8 cellular contexts compared by ENCODE assay signal in genomic region chr15:44738340-44738984, GRCh38. TPM values are rescaled to one million over a fixed set of nuclear protein-coding genes. Genes with fewer than 3 reads are reported as not detected.
DNase-seq lines count a peak whose midpoint lies in the region; TF ChIP-seq lines count a peak whose summit lies in the region.

No MANE protein-coding gene starts in this region.

- no peaks in the 10 kb centered on the region for H3K27me3 ChIP-seq in BJ (ENCODE audit: control insufficient read depth, insufficient read depth, low read length)
- H3K27me3 ChIP-seq in H7 (ENCODE audit: control insufficient read depth, insufficient read depth, low read length), result no peaks in the 10 kb centered on the region
- no peaks in the 10 kb centered on the region for H3K27me3 ChIP-seq in uterus

- no peaks in the 10 kb centered on the region for H3K9me3 ChIP-seq in uterus

- no peak for TF ChIP-seq POLR2A in uterus (IDR thresholded peaks at IDR 0.05)

- DNase-seq in BJ (ENCODE audit: low read depth), result peak; percentile 12
- DNase-seq in H7, result peak; percentile 45
- peak; percentile 16 for DNase-seq in NOMO-1 treated with dmso at 0.1 percent for 144 hours (lab: John Stamatoyannopoulos, UW; ENCODE audit: unreplicated experiment)
- peak; percentile 41 to 76 for DNase-seq in T47D (ENCODE audit: low read depth in 1 of 2, low spot score in 1 of 2)
- peak; percentile 59 for DNase-seq in kidney tubule cell (ENCODE audit: low spot score)
- no peak for DNase-seq in uterus
- no peak for DNase-seq in activated gamma-delta T cell treated with Interleukin-2 at 50 U/mL for 16 hours
- no peak for DNase-seq in activated CD4-positive, CD25-positive, alpha-beta regulatory T cell treated with anti-CD3 and anti-CD28 coated beads, Interleukin-2, amount 50 U/mL, for 72 hours

- CTCF ChIA-PET in BJ (lab: Yijun Ruan, JAX), result interaction anchor here (0.5 to 5.7 kb wide), 16 partner anchors 10 to 163 kb away, joined by 3 to 55 read pairs (median 6); partner anchors contain the start of genes B2M, PATL2 and SPG11

- no peaks in the 10 kb centered on the region for H3K36me3 ChIP-seq in BJ (ENCODE audit: control insufficient read depth, insufficient read depth, low read length)
- H3K36me3 ChIP-seq in H7 (replicated peaks; ENCODE audit: control insufficient read depth, insufficient read depth, low read length), result no peaks in the 10 kb centered on the region
- H3K36me3 ChIP-seq in uterus, result no peaks in the 10 kb centered on the region

- no peak overlapping the region for H3K4me3 ChIP-seq in BJ (ENCODE audit: low read depth, low read length)
- no peak overlapping the region for H3K4me3 ChIP-seq in H7 (ENCODE audit: insufficient read depth, low read depth, low read length)
- H3K4me3 ChIP-seq in uterus, result no peak overlapping the region

- intact Hi-C loops in uterus (cut with DNase I; ENCODE audit: low total_unique reads), result no loop called here

- no peaks in the 10 kb centered on the region for H3K4me1 ChIP-seq in uterus

- in situ Hi-C loops in T47D (cut with HindIII; ENCODE audit: low pct_unique_long_range_greater_than_20kb, low sequenced_read_pairs), result no loop called here

- peak overlapping the region in 1 of 2 donors; percentile 28 for H3K27ac ChIP-seq in uterus

- POLR2A ChIA-PET in BJ (lab: Charles Lee), result no interaction called here

- TF ChIP-seq CTCF in BJ (IDR thresholded peaks at IDR 0.05; ENCODE audit: insufficient read depth, low read depth, low read length), result peak; percentile 70
- peak; percentile 57 to 74 (median 71) for TF ChIP-seq CTCF in uterus (IDR thresholded peaks at IDR 0.05)

RNA-seq across cellular contexts. Expression of gene TRIM69, which starts 2.1 kb away (rescaled TPM):
- polyA plus RNA-seq in BJ (2011; rRNA removed), result 10.8 and 15.3 TPM in 2 replicates
- polyA minus RNA-seq in BJ (2011; rRNA and poly(A)+ RNA removed), result 8.0 and 14.2 TPM in 2 replicates
- total RNA-seq in H7 (2014; rRNA removed; shearing (Covaris generic)), result 5.4 and 6.2 TPM in 2 replicates
- 10 to 100 TPM in 3 of 4 donors, 1 to 10 TPM in 1; 6.1 to 16.2 (median 15.4) TPM for total RNA-seq in uterus

RNA-seq across cellular contexts. Expression of gene B2M, which starts 27.1 kb away (rescaled TPM):
- 2,480 and 4,424 TPM in 2 replicates for polyA plus RNA-seq in BJ (2011; rRNA removed)
- 224 and 314 TPM in 2 replicates for polyA minus RNA-seq in BJ (2011; rRNA and poly(A)+ RNA removed)
- 194 and 254 TPM in 2 replicates for total RNA-seq in H7 (2014; rRNA removed; shearing (Covaris generic))
- total RNA-seq in uterus, result 1,000 to 10,000 TPM; 1,923 to 3,458 (median 2,385) TPM

RNA-seq across cellular contexts. Expression of gene PATL2, which starts 27.3 kb away (rescaled TPM):
- 0.09 and 0.12 TPM in 2 replicates for polyA plus RNA-seq in BJ (2011; rRNA removed)
- 0.36 TPM in 1 of 2 replicates, not detected in the other for polyA minus RNA-seq in BJ (2011; rRNA and poly(A)+ RNA removed)
- 0.24 and 1.5 TPM in 2 replicates for total RNA-seq in H7 (2014; rRNA removed; shearing (Covaris generic))
- total RNA-seq in uterus, result 1 to 10 TPM in 2 of 4 donors, under 1 TPM in 1, not detected in 1; 0.28 to 2.0 (median 2.0) TPM

Comparison
In these comparisons a context has a peak if more than half of its experiments do, and no peak if none do; other contexts are left out.
1. DNase-seq: peak in BJ (single experiment), H7 (single experiment), NOMO-1 treated with dmso at 0.1 percent for 144 hours (single experiment), T47D (2 of 2) and kidney tubule cell (single experiment); none in uterus (0 of 2), activated gamma-delta T cell treated with Interleukin-2 at 50 U/mL for 16 hours (single experiment) and activated CD4-positive, CD25-positive, alpha-beta regulatory T cell treated with anti-CD3 and anti-CD28 coated beads, Interleukin-2, amount 50 U/mL, for 72 hours (single experiment).